ENCODE assay signal across 9 cellular contexts in the genomic region with DNA sequence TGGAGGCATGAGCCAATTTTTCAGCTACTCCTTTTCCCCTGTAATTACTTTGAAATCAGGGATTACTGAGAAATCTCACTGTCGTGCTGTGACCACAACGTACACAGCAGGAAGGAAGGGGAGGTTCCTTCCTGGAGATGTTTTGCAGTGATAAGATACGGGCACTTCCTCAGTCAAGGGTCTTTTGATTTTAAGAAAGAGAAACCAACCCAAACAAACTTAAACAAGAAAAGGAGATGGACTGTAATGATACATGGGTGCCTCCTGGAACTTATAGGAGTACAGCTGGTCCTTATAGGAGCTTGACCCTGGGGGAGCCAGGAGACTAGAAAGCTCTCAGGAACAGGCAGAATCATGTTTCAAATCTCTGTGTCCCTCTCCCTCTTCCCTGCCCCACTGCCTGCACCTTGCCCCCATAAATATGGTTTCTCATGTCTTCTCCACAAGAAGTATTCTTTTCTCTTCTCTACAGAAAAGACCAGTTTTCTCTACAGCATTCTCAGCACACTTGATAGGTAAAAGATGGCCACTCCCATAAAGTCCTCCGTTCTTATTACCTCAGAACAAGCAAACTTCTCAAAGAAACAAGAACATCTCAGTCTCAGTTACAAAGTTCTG.
A peak's percentile ranks its signal among the peaks of the same experiment; 100 is the strongest.
DNase-seq lines count a peak whose midpoint lies in the region; ATAC-seq and TF ChIP-seq lines count a peak whose summit lies in the region.
"Had no signal": no experiment of that assay in that cellular context is flagged by ENCODE, and none has a peak within 500 bp of the region (broad histone marks: within the 10 kb centered on the region; RNA-seq: fewer than 3 reads in every experiment).

No MANE protein-coding gene starts in this region.

- H3K4me1 Mint-ChIP-seq in naive thymus-derived CD8-positive, alpha-beta T cell: peaks cover 49 to 71% (median 65%) of the 10 kb centered on the region in 4 donors

- H3K36me3 Mint-ChIP-seq in naive thymus-derived CD8-positive, alpha-beta T cell: peaks cover 0 to 11% (median 8%) of the 10 kb centered on the region in 3 donors

- no peaks in the 10 kb centered on the region for H3K27me3 ChIP-seq in ascending aorta
- H3K27me3 ChIP-seq: SJSA1 had no signal

- no peaks in the 10 kb centered on the region for H3K9me3 ChIP-seq in ascending aorta
- H3K9me3 ChIP-seq: SJSA1 had no signal

- H3K9me3 Mint-ChIP-seq in naive thymus-derived CD8-positive, alpha-beta T cell: peaks cover 0 to 15% (median 5%) of the 10 kb centered on the region in 9 donors

- peak; percentile 63 for DNase-seq in NB4 (ENCODE audit: low read depth)
- no peak for DNase-seq in ascending aorta (ENCODE audit: low spot score in 2 of 2)
- DNase-seq in naive thymus-derived CD8-positive, alpha-beta T cell: peak; percentile 13 to 82 (median 64)
- DNase-seq in NCI-H2029 treated with DMSO at 0.1 percent for 48 hours (lab: John Stamatoyannopoulos, UW): no peak
- no peak for DNase-seq in amniotic stem cell (lab: John Stamatoyannopoulos, UW)

- H3K27ac Mint-ChIP-seq in naive thymus-derived CD8-positive, alpha-beta T cell: peak overlapping the region in 9 of 10 donors; percentile 89 to 100 (median 98)

- TF ChIP-seq CTCF in NB4 (IDR thresholded peaks at IDR 0.05; ENCODE audit: low read depth, low read length): no peak
- no peak for TF ChIP-seq CTCF in ascending aorta (IDR thresholded peaks at IDR 0.05)

- H3K4me3 Mint-ChIP-seq in naive thymus-derived CD8-positive, alpha-beta T cell: peak overlapping the region; percentile 66 to 86 (median 80)

- H3K27me3 Mint-ChIP-seq in naive thymus-derived CD8-positive, alpha-beta T cell: no peaks in the 10 kb centered on the region

- TF ChIP-seq POLR2A in NB4 (IDR thresholded peaks at IDR 0.05; ENCODE audit: extremely low read depth, insufficient read length): no peak

- H3K27ac ChIP-seq in ascending aorta: peak overlapping the region; percentile 9 to 26
- H3K27ac ChIP-seq: SJSA1 had no signal

- H3K4me3 ChIP-seq in NB4 (ENCODE audit: low read depth, low read length) (peak overlapping the region; percentile 32), ascending aorta (no peak overlapping the region)
- H3K4me3 ChIP-seq: SJSA1 had no signal

- H3K36me3 ChIP-seq in ascending aorta: no peaks in the 10 kb centered on the region
- H3K36me3 ChIP-seq: SJSA1 had no signal

- intact Hi-C loops in ascending aorta (cut with DNase I): no loop called here

- POLR2A ChIA-PET in naive thymus-derived CD8-positive, alpha-beta T cell (lab: Charles Lee): interaction anchor here (0.7 to 3.5 kb wide), 23 partner anchors 8 to 281 kb away, joined by 3 to 19 read pairs (median 4); partner anchors contain the start of genes AMIGO2 and PCED1B

- peak; percentile 37 for ATAC-seq in GM18498 (IDR thresholded peaks at IDR 0.05; ENCODE audit: unreplicated experiment)
- ATAC-seq in GM21529 (IDR thresholded peaks at IDR 0.05; ENCODE audit: unreplicated experiment): peak; percentile 13
- peak; percentile 69 to 90 for ATAC-seq in naive thymus-derived CD8-positive, alpha-beta T cell
- no peak for ATAC-seq in HG02973 (IDR thresholded peaks at IDR 0.05; ENCODE audit: unreplicated experiment)

- H3K4me1 ChIP-seq in ascending aorta: peaks cover 0 to 4% of the 10 kb centered on the region in 2 donors

Comparison
In these comparisons a context has a peak if more than half of its experiments do, and no peak if none do; other contexts are left out.
1. DNase-seq: peak in NB4 (single experiment) and naive thymus-derived CD8-positive, alpha-beta T cell (10 of 10); none in ascending aorta (0 of 2), NCI-H2029 treated with DMSO at 0.1 percent for 48 hours (single experiment) and amniotic stem cell (single experiment).